In the genomic region with DNA sequence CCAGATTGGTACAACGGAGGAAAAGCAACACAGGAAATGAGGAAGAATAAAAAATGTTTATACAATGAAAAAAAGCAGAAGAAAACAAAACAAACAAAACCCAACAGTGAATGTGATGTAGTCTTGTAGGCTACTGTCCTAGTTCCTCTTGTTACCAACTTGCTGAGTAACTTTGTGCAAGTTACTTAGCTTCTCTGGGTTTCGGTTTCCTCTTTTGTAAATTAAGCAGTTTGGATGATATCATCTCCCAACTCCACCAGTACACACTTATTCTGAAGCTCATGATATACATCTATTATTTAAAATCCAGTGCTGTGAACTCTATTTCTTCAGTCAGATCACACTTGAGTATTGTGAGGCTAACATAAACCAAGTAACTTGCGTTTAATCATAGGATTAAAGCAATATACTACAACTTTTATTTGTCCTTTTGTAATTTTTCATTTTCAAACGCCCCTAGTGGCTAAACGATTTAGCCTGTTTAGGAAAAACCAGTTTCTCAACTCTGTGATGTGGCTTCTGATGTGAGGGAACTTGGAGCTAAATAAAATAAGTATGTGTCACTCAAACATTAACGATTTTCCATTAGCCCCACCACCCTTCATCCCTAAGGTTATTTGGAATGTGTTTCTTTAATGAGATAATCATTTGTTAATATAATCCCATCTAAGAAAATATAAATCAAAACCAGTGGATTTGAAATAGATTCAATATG, we compare ENCODE assay signal across 8 cellular contexts. TPM values are rescaled to one million over a fixed set of nuclear protein-coding genes. Genes with fewer than 3 reads are reported as not detected.
DNase-seq lines count a peak whose midpoint lies in the region; ATAC-seq and TF ChIP-seq lines count a peak whose summit lies in the region.

No MANE protein-coding gene starts in this region.

- peak overlapping the region; percentile 86 for H2BK120ac ChIP-seq in IMR-90 (ENCODE audit: low read depth, low read length)

- H3K4me2 ChIP-seq in IMR-90 (ENCODE audit: low read depth, low read length) = peak overlapping the region; percentile 90; the same call in 1 of the 2 replicates

- H3K4me1 Mint-ChIP-seq in endodermal cell = peaks cover 34% of the 10 kb centered on the region

- POLR2A ChIA-PET in IMR-90 (lab: Charles Lee; ENCODE audit: unreplicated experiment) = interaction anchor here (0.6 kb wide), 1 partner anchor 14 kb away, joined by 3 read pairs; no protein-coding TSS in a partner anchor

- no peak overlapping the region for H2AK9ac ChIP-seq in IMR-90 (replicated peaks; ENCODE audit: low read depth, low read length, poor library complexity)

- peak overlapping the region; percentile 66; the same call in 1 of the 2 replicates for H3K9ac ChIP-seq in IMR-90 (ENCODE audit: low read depth, low read length)
- no peak overlapping the region for H3K9ac ChIP-seq in endodermal cell (ENCODE audit: extremely low read depth, low read length, poor library complexity, severe bottlenecking)

- H2AFZ ChIP-seq in IMR-90 (replicated peaks; ENCODE audit: low read length, poor library complexity) = no peak overlapping the region

- no peak for ATAC-seq in IMR-90 (ENCODE audit: low read depth)

- H4K91ac ChIP-seq in IMR-90 (ENCODE audit: insufficient read depth, low read depth, low read length) = peak overlapping the region; percentile 62

- peak overlapping the region; percentile 24; the same call in 1 of the 2 replicates for H3K4me3 ChIP-seq in IMR-90 (ENCODE audit: insufficient read depth, low read depth, low read length)
- H3K4me3 ChIP-seq in SJSA1 = peak overlapping the region; percentile 17
- H3K4me3 ChIP-seq in endodermal cell (ENCODE audit: low read length) = no peak overlapping the region
- peak overlapping the region; percentile 78 to 80 for H3K4me3 ChIP-seq in neutrophil (ENCODE audit: low read depth in 1 of 2, low read length in 1 of 2)

- in situ Hi-C loops in IMR-90 (cut with MboI; ENCODE audit: low sequenced_read_pairs) = no loop called here

- peak overlapping the region; percentile 93; the same call in 1 of the 2 replicates for H4K5ac ChIP-seq in IMR-90 (ENCODE audit: low read depth, low read length)

- peaks cover 18% of the 10 kb centered on the region for H3K36me3 Mint-ChIP-seq in endodermal cell (ENCODE audit: low read depth)

- H3K14ac ChIP-seq in IMR-90 (replicated peaks; ENCODE audit: low read depth, low read length) = peak overlapping the region; percentile 54

- peak overlapping the region; percentile 11; the same call in 1 of the 2 replicates for H3K23ac ChIP-seq in IMR-90 (ENCODE audit: low read depth, low read length)

- H3K27ac Mint-ChIP-seq in endodermal cell = peak overlapping the region; percentile 98

- peak overlapping the region; percentile 86 for H3K18ac ChIP-seq in IMR-90 (ENCODE audit: low read depth, low read length)

- peak overlapping the region; percentile 72; the same call in 1 of the 2 replicates for H2BK20ac ChIP-seq in IMR-90 (ENCODE audit: low read depth, low read length)

- H3K4me3 Mint-ChIP-seq in endodermal cell = peak overlapping the region; percentile 78

- CTCF ChIA-PET in IMR-90 (lab: Yijun Ruan, JAX) = interaction anchor here (0.5 to 1.8 kb wide), 11 partner anchors 9 to 113 kb away, joined by 3 to 7 read pairs (median 4); partner anchors contain the start of genes TRIM65 and WBP2

- dilution Hi-C loops in IMR-90 (cut with HindIII; ENCODE audit: low sequenced_read_pairs, unreplicated experiment) = no loop called here

- no CpG with 5 or more reads among the region's 6 CpGs for WGBS in IMR-90 (ENCODE audit: extremely low coverage in 2 of 2, insufficient read length in 1 of 2), 2 experiments
- WGBS in endodermal cell (ENCODE audit: insufficient coverage in 1 of 2, insufficient read length in 1 of 2), 2 experiments = 64 to 86% methylated on average over 1 to 5 of the region's 6 CpGs

- H3K9me1 ChIP-seq in IMR-90 (ENCODE audit: insufficient read depth, low read length) = peaks cover 12% of the 10 kb centered on the region

- H3K4me1 ChIP-seq in IMR-90 (ENCODE audit: control insufficient read depth, insufficient read depth, low read length) = peaks cover 16% of the 10 kb centered on the region
- H3K4me1 ChIP-seq in SJSA1 (replicated peaks) = peaks cover 32% of the 10 kb centered on the region
- peaks cover 4% of the 10 kb centered on the region for H3K4me1 ChIP-seq in endodermal cell (ENCODE audit: control insufficient read depth, insufficient read depth, low read length)
- H3K4me1 ChIP-seq in neutrophil (ENCODE audit: control insufficient read depth in 1 of 2, insufficient read depth in 1 of 2, low read depth in 1 of 2, low read length in 1 of 2) = peaks cover 66 to 68% of the 10 kb centered on the region in 2 experiments

- no peak for TF ChIP-seq POLR2A in IMR-90 (IDR thresholded peaks at IDR 0.05; ENCODE audit: low read depth, low read length)

- peak overlapping the region; percentile 29 for H3K56ac ChIP-seq in IMR-90 (ENCODE audit: extremely low read depth, insufficient read depth, low read length)

- peak; percentile 70 for TF ChIP-seq CTCF in IMR-90 (conservative IDR thresholded peaks at IDR 0.05; ENCODE audit: low read depth, low read length)
- peak; percentile 80 for TF ChIP-seq CTCF in endodermal cell (conservative IDR thresholded peaks at IDR 0.05)
- peak; percentile 63 for TF ChIP-seq CTCF in neutrophil (IDR thresholded peaks at IDR 0.05)

- no peaks in the 10 kb centered on the region for H3K27me3 ChIP-seq in IMR-90 (ENCODE audit: control insufficient read depth, insufficient read depth, low read length)
- no peaks in the 10 kb centered on the region for H3K27me3 ChIP-seq in SJSA1 (replicated peaks)
- no peaks in the 10 kb centered on the region for H3K27me3 ChIP-seq in endodermal cell (ENCODE audit: control insufficient read depth, insufficient read depth, low read length, poor library complexity, severe bottlenecking)
- H3K27me3 ChIP-seq in neutrophil = no peaks in the 10 kb centered on the region

- 0 out of 3 replicates have a peak overlapping the region, but pooled peaks have one; percentile 38 for H2BK15ac ChIP-seq in IMR-90 (ENCODE audit: low read depth, low read length)

- intact Hi-C loops in IMR-90 (cut with micrococcal nuclease) = loop anchor here (5.0 to 10.0 kb wide), 2 partner anchors 44 to 92 kb away; partner anchors contain the start of gene TRIM47

- H4K20me1 ChIP-seq in IMR-90 (ENCODE audit: insufficient read depth, low read length) = peaks cover 14% of the 10 kb centered on the region

- H3K4ac ChIP-seq in IMR-90 (ENCODE audit: low read depth, low read length) = peak overlapping the region; percentile 43; the same call in 1 of the 2 replicates

- H3K36me3 ChIP-seq in IMR-90 (ENCODE audit: control insufficient read depth, insufficient read depth, low read length) (peaks cover 8% of the 10 kb centered on the region), SJSA1 (peaks cover 30% of the 10 kb centered on the region), endodermal cell (ENCODE audit: control insufficient read depth, insufficient read depth, low read length) (peaks cover 7% of the 10 kb centered on the region), neutrophil (peaks cover 11% of the 10 kb centered on the region)

- peak overlapping the region; percentile 74 to 92 for H4K8ac ChIP-seq in IMR-90 (ENCODE audit: low read depth in 2 of 2, low read length in 2 of 2)

- DNase-seq in DMS79 treated with DMSO at 0.1 percent for 48 hours (lab: John Stamatoyannopoulos, UW) (peak; percentile 63), IMR-90 (peak; percentile 64), SJSA1 (ENCODE audit: low read depth in 1 of 2, low spot score in 2 of 2) (peak in 1 of 2 experiments; percentile 88), endodermal cell (no peak), NCI-H187 treated with DMSO at 0.1 percent for 48 hours (lab: John Stamatoyannopoulos, UW) (no peak), NCI-H128 (lab: John Stamatoyannopoulos, UW; ENCODE audit: unreplicated experiment) (no peak), mesenteric fat pad (ENCODE audit: low spot score) (no peak)

- H2AK5ac ChIP-seq in IMR-90 (ENCODE audit: low read depth, low read length) = no peak overlapping the region

- peak overlapping the region; percentile 21; the same call in 1 of the 2 replicates for H3K27ac ChIP-seq in IMR-90 (ENCODE audit: insufficient read depth, low read length)
- H3K27ac ChIP-seq in SJSA1 = peak overlapping the region; percentile 99
- H3K27ac ChIP-seq in endodermal cell (ENCODE audit: low read depth, low read length) = no peak overlapping the region
- peak overlapping the region; percentile 98 for H3K27ac ChIP-seq in neutrophil

- no TSS peak for BruUV-seq in IMR-90 (replicated peaks; lab: Mats Ljungman, UMichigan)

- TF ChIP-seq RAD21 in IMR-90 (IDR thresholded peaks at IDR 0.05; ENCODE audit: low read length) = no peak

- H3K9me3 Mint-ChIP-seq in endodermal cell = peaks cover 1% of the 10 kb centered on the region

- no peaks in the 10 kb centered on the region for H3K27me3 Mint-ChIP-seq in endodermal cell (ENCODE audit: insufficient read depth)

- peak overlapping the region; percentile 92 for H2BK5ac ChIP-seq in IMR-90 (ENCODE audit: low read depth, low read length, poor library complexity, severe bottlenecking)

- peaks cover 16 to 39% of the 10 kb centered on the region in 2 experiments for H3K79me1 ChIP-seq in IMR-90 (ENCODE audit: low read depth in 1 of 2, low read length in 2 of 2)

- H3K9me3 ChIP-seq in IMR-90 (ENCODE audit: control insufficient read depth, insufficient read depth, low read length) (no peaks in the 10 kb centered on the region), SJSA1 (replicated peaks) (0 out of 2 replicates have a peak, but pooled peaks cover 3% of the 10 kb centered on the region), endodermal cell (ENCODE audit: control insufficient read depth, low read length) (no peaks in the 10 kb centered on the region), neutrophil (no peaks in the 10 kb centered on the region)

TF ChIP-seq in IMR-90, 13 proteins besides CTCF, POLR2A, EP300 and RAD21 (continues in another document):
- no peak for TF ChIP-seq NFE2L2 (IDR thresholded peaks at IDR 0.05; ENCODE audit: low read depth, low read length)
- TF ChIP-seq MXI1 (IDR thresholded peaks at IDR 0.05; ENCODE audit: borderline replicate concordance, low read depth, low read length) = no peak

RNA-seq across cellular contexts. Expression of gene UNK, which starts 1.4 kb away (rescaled TPM):
- total RNA-seq in IMR-90 (2012; rRNA removed) = 15.4 and 15.8 TPM in 2 replicates
- polyA plus RNA-seq in IMR-90 (2012; rRNA removed) = 16.9 and 17.3 TPM in 2 replicates
- polyA plus RNA-seq in IMR-90 (2012; cell fraction: cytosol; rRNA removed) = 14.3 and 21.3 TPM in 2 replicates
- polyA plus RNA-seq in IMR-90 (2012; cell fraction: nucleus; rRNA removed; ENCODE audit: low replicate concordance) = 35.1 and 41.8 TPM in 2 replicates
- total RNA-seq in SJSA1 (2014; rRNA removed; shearing (Covaris generic)) = 28.8 and 42.8 TPM in 2 replicates
- total RNA-seq in endodermal cell = 10 to 100 TPM; 38.0 to 39.0 TPM
- 40.1 TPM for polyA plus RNA-seq in endodermal cell (2013, experiment 1 of 2)
- 37.5 TPM for polyA plus RNA-seq in endodermal cell (2013, experiment 2 of 2)
- 24.6 TPM for total RNA-seq in mesenteric fat pad

RNA-seq across cellular contexts. Expression of gene GALK1, which starts 18.2 kb away (rescaled TPM):
- total RNA-seq in IMR-90 (2012; rRNA removed) (18.9 and 21.9 TPM in 2 replicates), endodermal cell (10 to 100 TPM; 26.7 to 33.2 TPM), mesenteric fat pad (26.4 TPM)
- polyA plus RNA-seq in IMR-90 (2012; rRNA removed) = 19.9 and 28.7 TPM in 2 replicates
- 34.6 and 48.4 TPM in 2 replicates for polyA plus RNA-seq in IMR-90 (2012; cell fraction: cytosol; rRNA removed)
- polyA plus RNA-seq in IMR-90 (2012; cell fraction: nucleus; rRNA removed; ENCODE audit: low replicate concordance) = 51.9 and 143 TPM in 2 replicates
- total RNA-seq in SJSA1 (2014; rRNA removed; shearing (Covaris generic)) = 50.5 and 50.6 TPM in 2 replicates
- polyA plus RNA-seq in endodermal cell (2013, experiment 1 of 2) = 25.1 TPM
- 22.8 TPM for polyA plus RNA-seq in endodermal cell (2013, experiment 2 of 2)

Comparison
In these comparisons a context has a peak if more than half of its experiments do, and no peak if none do; other contexts are left out.
1. DNase-seq: peak in DMS79 treated with DMSO at 0.1 percent for 48 hours (single experiment) and IMR-90 (single experiment); none in endodermal cell (single experiment), NCI-H187 treated with DMSO at 0.1 percent for 48 hours (single experiment), NCI-H128 (single experiment) and mesenteric fat pad (single experiment).
2. Peak in every context shown above with its lines, with median percentiles within 50 percentile points of each other: CTCF ChIP-seq.